In the genomic region with DNA sequence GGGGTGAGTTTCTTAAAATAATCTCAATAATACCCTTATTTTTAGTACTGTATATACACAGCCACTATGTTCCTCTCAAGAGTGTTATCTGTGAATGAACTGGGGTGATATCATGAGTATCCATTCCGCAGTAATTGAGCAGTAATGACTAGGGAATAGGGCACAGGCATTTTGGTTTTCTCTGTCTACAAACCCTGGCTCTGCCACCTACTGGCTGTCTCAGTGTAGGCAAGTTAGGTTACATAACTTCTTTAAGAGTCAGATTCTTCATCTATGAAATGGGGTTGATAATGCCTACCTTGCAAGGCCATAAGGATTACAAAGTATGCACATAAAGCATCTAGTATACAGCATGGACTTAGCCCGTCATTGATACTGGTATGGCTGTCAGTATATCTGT, we compare ENCODE assay signal across 22 cellular contexts.
A peak's percentile ranks its signal among the peaks of the same experiment; 100 is the strongest.
DNase-seq lines count a peak whose midpoint lies in the region; ATAC-seq, FAIRE-seq and TF ChIP-seq lines count a peak whose summit lies in the region.
"Had no signal": no experiment of that assay in that cellular context is flagged by ENCODE, and none has a peak within 500 bp of the region (broad histone marks: within the 10 kb centered on the region; RNA-seq: fewer than 3 reads in every experiment).

No MANE protein-coding gene starts in this region.

- no peaks in the 10 kb centered on the region for H3K36me3 Mint-ChIP-seq in effector memory CD8-positive, alpha-beta T cell (ENCODE audit: insufficient read depth)
- H3K36me3 Mint-ChIP-seq: activated naive CD8-positive, alpha-beta T cell treated with anti-CD3 and anti-CD28 coated beads, Interleukin-2, amount 10 ng/mL, durations not matched to agents 7 days and 5 days had no signal

- DNase-seq in ACHN = peak; percentile 3
- no peak for DNase-seq in OCI-LY7 (ENCODE audit: low spot score)
- DNase-seq in foreskin keratinocyte = peak in 1 of 2 donors; percentile 11
- no peak for DNase-seq in frontal cortex (ENCODE audit: low spot score in 2 of 2)
- DNase-seq in effector memory CD8-positive, alpha-beta T cell = no peak
- DNase-seq in ascending aorta (ENCODE audit: low spot score in 2 of 2) = no peak
- DNase-seq: activated CD4-positive, alpha-beta T cell treated with anti-CD3 and anti-CD28 coated beads, Interleukin-2, amount 10 ng/mL, durations not matched to agents 24 days and 14 days; activated naive CD8-positive, alpha-beta T cell treated with anti-CD3 and anti-CD28 coated beads, Interleukin-2, amount 10 ng/mL, durations not matched to agents 7 days and 5 days; activated T-cell treated with anti-CD3 and anti-CD28 coated beads, Interleukin-2, amount 50 U/mL, for 48 hours; DMS79; kidney; midbrain; NCI-H1694 treated with DMSO at 0.1 percent for 48 hours; NCI-H524 treated with DMSO at 0.1 percent for 48 hours; SHP77; stimulated activated CD4-positive, alpha-beta T cell treated with anti-CD3 and anti-CD28 coated beads, Interleukin-4, amount 100 ng/mL, for 24 hours; thyroid gland had no signal

- no peaks in the 10 kb centered on the region for H3K9me3 ChIP-seq in OCI-LY7 (ENCODE audit: low read length)
- H3K9me3 ChIP-seq in ascending aorta = no peaks in the 10 kb centered on the region
- H3K9me3 ChIP-seq: thyroid gland had no signal

- H3K4me1 ChIP-seq in OCI-LY7 (ENCODE audit: insufficient read depth, low read length, poor library complexity, severe bottlenecking) = peaks cover 13% of the 10 kb centered on the region
- H3K4me1 ChIP-seq in foreskin keratinocyte = no peaks in the 10 kb centered on the region
- no peaks in the 10 kb centered on the region for H3K4me1 ChIP-seq in ascending aorta
- H3K4me1 ChIP-seq: thyroid gland had no signal

- H4K20me1 ChIP-seq in OCI-LY7 (ENCODE audit: insufficient read depth, low read length) = no peaks in the 10 kb centered on the region

- ATAC-seq in foreskin keratinocyte (no peak), HG02610 (IDR thresholded peaks at IDR 0.05; ENCODE audit: unreplicated experiment) (no peak)
- ATAC-seq in effector memory CD8-positive, alpha-beta T cell (replicated peaks) = no peak
- ATAC-seq: sciatic nerve had no signal

- no peak overlapping the region for H3K4me3 ChIP-seq in GM12875 (ENCODE audit: low read depth, low read length)
- no peak overlapping the region for H3K4me3 ChIP-seq in OCI-LY7 (ENCODE audit: low read depth, low read length, poor library complexity, severe bottlenecking)
- H3K4me3 ChIP-seq in ascending aorta = no peak overlapping the region
- H3K4me3 ChIP-seq: thyroid gland had no signal

- CTCF ChIA-PET in OCI-LY7 (lab: Charles Lee; ENCODE audit: unreplicated experiment) = no interaction called here

- H3K4me3 Mint-ChIP-seq in effector memory CD8-positive, alpha-beta T cell = no peak overlapping the region
- H3K4me3 Mint-ChIP-seq: activated CD4-positive, alpha-beta T cell treated with anti-CD3 and anti-CD28 coated beads, Interleukin-2, amount 10 ng/mL, durations not matched to agents 24 days and 14 days; activated naive CD8-positive, alpha-beta T cell treated with anti-CD3 and anti-CD28 coated beads, Interleukin-2, amount 10 ng/mL, durations not matched to agents 7 days and 5 days had no signal

- no peaks in the 10 kb centered on the region for H3K9me3 Mint-ChIP-seq in effector memory CD8-positive, alpha-beta T cell
- H3K9me3 Mint-ChIP-seq: activated CD4-positive, alpha-beta T cell treated with anti-CD3 and anti-CD28 coated beads, Interleukin-2, amount 10 ng/mL, durations not matched to agents 24 days and 14 days; activated naive CD8-positive, alpha-beta T cell treated with anti-CD3 and anti-CD28 coated beads, Interleukin-2, amount 10 ng/mL, durations not matched to agents 7 days and 5 days had no signal

- intact Hi-C loops in OCI-LY7 (cut with micrococcal nuclease; ENCODE audit: unreplicated experiment) = no loop called here
- intact Hi-C loops in ascending aorta (cut with DNase I) = no loop called here

- no peaks in the 10 kb centered on the region for H3K79me2 ChIP-seq in OCI-LY7 (ENCODE audit: insufficient read depth, low read depth, low read length)

- no peaks in the 10 kb centered on the region for H3K27me3 ChIP-seq in foreskin keratinocyte
- H3K27me3 ChIP-seq in ascending aorta = no peaks in the 10 kb centered on the region
- H3K27me3 ChIP-seq: thyroid gland had no signal

- H3K27ac Mint-ChIP-seq in effector memory CD8-positive, alpha-beta T cell = no peak overlapping the region
- H3K27ac Mint-ChIP-seq: activated CD4-positive, alpha-beta T cell treated with anti-CD3 and anti-CD28 coated beads, Interleukin-2, amount 10 ng/mL, durations not matched to agents 24 days and 14 days; activated naive CD8-positive, alpha-beta T cell treated with anti-CD3 and anti-CD28 coated beads, Interleukin-2, amount 10 ng/mL, durations not matched to agents 7 days and 5 days had no signal

- no peaks in the 10 kb centered on the region for H3K4me1 Mint-ChIP-seq in effector memory CD8-positive, alpha-beta T cell (ENCODE audit: low read depth in 2 of 2)
- H3K4me1 Mint-ChIP-seq: activated CD4-positive, alpha-beta T cell treated with anti-CD3 and anti-CD28 coated beads, Interleukin-2, amount 10 ng/mL, durations not matched to agents 24 days and 14 days; activated naive CD8-positive, alpha-beta T cell treated with anti-CD3 and anti-CD28 coated beads, Interleukin-2, amount 10 ng/mL, durations not matched to agents 7 days and 5 days had no signal

- TF ChIP-seq CTCF in GM12875 (IDR thresholded peaks at IDR 0.05; ENCODE audit: borderline replicate concordance, insufficient read depth, low read depth, low read length) = peak; percentile 33; the same call in 1 of the 2 replicates
- TF ChIP-seq CTCF in OCI-LY7 (conservative IDR thresholded peaks at IDR 0.05; ENCODE audit: low read length) = peak; percentile 52; the same call in 1 of the 2 replicates
- peak; percentile 35 for TF ChIP-seq CTCF in foreskin keratinocyte (conservative IDR thresholded peaks at IDR 0.05)
- no peak for TF ChIP-seq CTCF in ascending aorta (IDR thresholded peaks at IDR 0.05)

- H2AFZ ChIP-seq in OCI-LY7 (ENCODE audit: low read length) = no peak overlapping the region

- H3K9me2 ChIP-seq in OCI-LY7 (ENCODE audit: insufficient read depth, low read length) = no peaks in the 10 kb centered on the region

- H3K27ac ChIP-seq in OCI-LY7 (ENCODE audit: low read depth, low read length, poor library complexity, severe bottlenecking) (no peak overlapping the region), foreskin keratinocyte (no peak overlapping the region), ascending aorta (no peak overlapping the region)
- H3K27ac ChIP-seq: HL-60, thyroid gland had no signal

- H3K27me3 Mint-ChIP-seq in effector memory CD8-positive, alpha-beta T cell = no peaks in the 10 kb centered on the region
- H3K27me3 Mint-ChIP-seq: activated CD4-positive, alpha-beta T cell treated with anti-CD3 and anti-CD28 coated beads, Interleukin-2, amount 10 ng/mL, durations not matched to agents 24 days and 14 days had no signal

- H3K36me3 ChIP-seq in OCI-LY7 (ENCODE audit: insufficient read depth, low read length) (no peaks in the 10 kb centered on the region), ascending aorta (no peaks in the 10 kb centered on the region)
- H3K36me3 ChIP-seq: thyroid gland had no signal

- no TSS peak for BruUV-seq in OCI-LY7 (replicated peaks; lab: Mats Ljungman, UMichigan)

- in situ Hi-C loops in ACHN (cut with HindIII; ENCODE audit: low pct_ligation_motif_present, low pct_unique_long_range_greater_than_20kb, low sequenced_read_pairs) = no loop called here

- POLR2A ChIA-PET in OCI-LY7 (lab: Charles Lee) = interaction anchor here (0.8 kb wide), 1 partner anchor 510 kb away, joined by 3 read pairs; no protein-coding TSS in a partner anchor

- no peak overlapping the region for H3K4me2 ChIP-seq in OCI-LY7 (ENCODE audit: low read length)

- no peak for FAIRE-seq in frontal cortex (lab: Jason Lieb, UNC)
- FAIRE-seq: endothelial cell of umbilical vein, kidney had no signal

Comparison
In these comparisons a context has a peak if more than half of its experiments do, and no peak if none do; other contexts are left out.
1. CTCF ChIP-seq: peak in GM12875 (single experiment), OCI-LY7 (single experiment) and foreskin keratinocyte (single experiment); none in ascending aorta (0 of 3).